In genomic region chr1:1895050-1895398, GRCh38 we compare ENCODE assay signal across 1 cellular context.
TF ChIP-seq lines count a peak whose summit lies in the region.

No MANE protein-coding gene starts in this region.

TF ChIP-seq in HCT116, 20 proteins besides CTCF, POLR2A, EP300 and RAD21:
- TF ChIP-seq TCF7L2 (IDR thresholded peaks at IDR 0.05; ENCODE audit: borderline replicate concordance, extremely low read depth, insufficient read depth, insufficient read length), result no peak
- TF ChIP-seq CEBPB (IDR thresholded peaks at IDR 0.05; ENCODE audit: low read depth), result no peak
- TF ChIP-seq EGR1 (IDR thresholded peaks at IDR 0.05; ENCODE audit: low read depth), result no peak
- TF ChIP-seq SIN3A (IDR thresholded peaks at IDR 0.05; ENCODE audit: low read depth), result no peak
- no peak for TF ChIP-seq ELF1 (IDR thresholded peaks at IDR 0.05; ENCODE audit: borderline replicate concordance, low read depth)
- no peak for TF ChIP-seq ZFX (IDR thresholded peaks at IDR 0.05)
- TF ChIP-seq ZBTB33 (IDR thresholded peaks at IDR 0.05; ENCODE audit: extremely low read depth, insufficient replicate concordance, low read length), result no peak
- no peak for TF ChIP-seq ATF3 (IDR thresholded peaks at IDR 0.05)
- no peak for TF ChIP-seq SP1 (IDR thresholded peaks at IDR 0.05; ENCODE audit: low read depth)
- TF ChIP-seq REST (IDR thresholded peaks at IDR 0.05; ENCODE audit: low read depth), result no peak
- no peak for TF ChIP-seq SRF (IDR thresholded peaks at IDR 0.05; ENCODE audit: low read depth)
- no peak for TF ChIP-seq MAX (IDR thresholded peaks at IDR 0.05)
- TF ChIP-seq CBX3 (IDR thresholded peaks at IDR 0.05; ENCODE audit: low read depth), result no peak
- no peak for TF ChIP-seq EZH2phosphoT487 (IDR thresholded peaks at IDR 0.05; ENCODE audit: borderline replicate concordance)
- no peak for TF ChIP-seq EZH2 (IDR thresholded peaks at IDR 0.05)
- no peak for TF ChIP-seq JUND (IDR thresholded peaks at IDR 0.05)
- TF ChIP-seq FOSL1 (IDR thresholded peaks at IDR 0.05; ENCODE audit: low read depth), result no peak
- no peak for TF ChIP-seq YY1 (IDR thresholded peaks at IDR 0.05; ENCODE audit: extremely low read depth, insufficient replicate concordance, low read depth, low read length)
- TF ChIP-seq POLR2AphosphoS5 (IDR thresholded peaks at IDR 0.05; ENCODE audit: low read depth, low read length), result no peak
